ENCODE assay signal across 8 cellular contexts in the genomic region with DNA sequence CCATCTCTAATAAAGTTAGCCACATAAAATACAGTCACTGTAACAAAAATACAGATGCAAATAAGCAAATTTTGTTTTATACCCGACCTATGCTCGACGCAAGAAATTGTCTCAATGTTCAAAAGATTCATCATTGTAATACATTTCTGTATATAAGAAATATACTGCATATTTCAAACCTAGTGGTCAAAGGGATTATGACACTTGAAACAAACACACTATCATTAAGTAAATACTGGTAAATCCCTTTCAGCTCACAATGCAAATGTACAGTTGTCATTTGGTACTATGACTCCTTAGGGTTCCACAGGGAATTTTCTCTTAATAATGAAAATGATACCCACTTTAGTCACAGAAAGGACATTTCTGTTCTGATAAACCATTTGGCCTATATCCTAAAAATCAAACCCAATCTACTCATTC. TPM values are rescaled to one million over a fixed set of nuclear protein-coding genes. Genes with fewer than 3 reads are reported as not detected.
A peak's percentile ranks its signal among the peaks of the same experiment; 100 is the strongest.
DNase-seq lines count a peak whose midpoint lies in the region; ATAC-seq and TF ChIP-seq lines count a peak whose summit lies in the region.

No MANE protein-coding gene starts in this region.

- no peaks in the 10 kb centered on the region for H3K27me3 ChIP-seq in RWPE2 (ENCODE audit: insufficient read depth, poor library complexity, severe bottlenecking)
- no peaks in the 10 kb centered on the region for H3K27me3 ChIP-seq in sigmoid colon

- TF ChIP-seq EP300 in sigmoid colon (IDR thresholded peaks at IDR 0.05) = no peak

- DNase-seq in AG09309 (ENCODE audit: low read depth) (no peak), RWPE2 (ENCODE audit: low spot score) (no peak), erythroblast (lab: John Stamatoyannopoulos, UW) (peak; percentile 17 to 25), sigmoid colon (no peak), GOT3 (lab: John Stamatoyannopoulos, UW) (no peak), cortex of kidney (lab: John Stamatoyannopoulos, UW) (no peak)

- no peak overlapping the region for H3K4me3 ChIP-seq in AG09309 (ENCODE audit: control insufficient read depth, low read depth, low read length)
- no peak overlapping the region for H3K4me3 ChIP-seq in RWPE2 (ENCODE audit: severe bottlenecking)
- H3K4me3 ChIP-seq in sigmoid colon = no peak overlapping the region

- H3K9me3 ChIP-seq in RWPE2 (ENCODE audit: severe bottlenecking) (no peaks in the 10 kb centered on the region), sigmoid colon (no peaks in the 10 kb centered on the region)

- H3K27ac ChIP-seq in RWPE2 (ENCODE audit: poor library complexity, severe bottlenecking) (peak overlapping the region; percentile 88), sigmoid colon (peak overlapping the region in 3 of 4 donors; percentile 95 to 99 (median 99))

- ATAC-seq in RWPE2 (ENCODE audit: low read depth) (no peak), HG03469 (IDR thresholded peaks at IDR 0.05; ENCODE audit: unreplicated experiment) (no peak)

- WGBS in sigmoid colon, 2 donors = 32 to 62% methylated on average over 3 of the region's 3 CpGs

- peak; percentile 35 for TF ChIP-seq CTCF in AG09309 (IDR thresholded peaks at IDR 0.05; ENCODE audit: control insufficient read depth, insufficient read depth, low read depth, low read length, missing control alignments)
- TF ChIP-seq CTCF in GM12873 (IDR thresholded peaks at IDR 0.05; ENCODE audit: insufficient read depth, low read depth, low read length, missing control alignments) = peak; percentile 44
- TF ChIP-seq CTCF in RWPE2 (IDR thresholded peaks at IDR 0.05; ENCODE audit: poor library complexity, severe bottlenecking) = peak; percentile 59
- peak in 3 of 4 experiments; percentile 52 to 63 (median 53) for TF ChIP-seq CTCF in sigmoid colon (IDR thresholded peaks at IDR 0.05)

- H3K36me3 ChIP-seq in RWPE2 (ENCODE audit: low read depth) (no peaks in the 10 kb centered on the region; the same call in 1 of the 2 replicates), sigmoid colon (no peaks in the 10 kb centered on the region)

- intact Hi-C loops in sigmoid colon (cut with DNase I) = loop anchor here (10.0 kb wide), 2 partner anchors 798 to 832 kb away; a partner anchor contains a TSS

- H3K4me1 ChIP-seq in RWPE2 (ENCODE audit: insufficient read depth, poor library complexity, severe bottlenecking) (peaks cover 47% of the 10 kb centered on the region), sigmoid colon (peaks cover 0 to 36% (median 17%) of the 10 kb centered on the region in 4 donors)

- no peak for TF ChIP-seq POLR2A in erythroblast (IDR thresholded peaks at IDR 0.05; ENCODE audit: low read length)
- TF ChIP-seq POLR2A in sigmoid colon (IDR thresholded peaks at IDR 0.05) = no peak

RNA-seq across cellular contexts. Expression of a gene that starts 2.2 kb away (rescaled TPM):
- total RNA-seq in sigmoid colon = 10 to 100 TPM; 11.5 to 21.7 (median 15.0) TPM
- 1 to 10 TPM; 1.8 to 7.3 (median 2.4) TPM for polyA plus RNA-seq in sigmoid colon

Comparison
In these comparisons a context has a peak if more than half of its experiments do, and no peak if none do; other contexts are left out.
1. DNase-seq: peak in erythroblast (2 of 2); none in AG09309 (single experiment), RWPE2 (single experiment), sigmoid colon (single experiment), GOT3 (single experiment) and cortex of kidney (single experiment).
2. Peak in every context shown above with its lines, with median percentiles within 50 percentile points of each other: CTCF ChIP-seq.